Comparison of ENCODE assay signal across 2 cellular contexts in genomic region chr15:40338921-40339620, GRCh38.
A peak's percentile ranks its signal among the peaks of the same experiment; 100 is the strongest.
TF ChIP-seq lines count a peak whose summit lies in the region.

No MANE protein-coding gene starts in this region.

TF ChIP-seq in IMR-90, 13 proteins besides CTCF, POLR2A, EP300 and RAD21:
- peak; percentile 14; the same call in 1 of the 2 replicates for TF ChIP-seq MAFK (IDR thresholded peaks at IDR 0.05; ENCODE audit: low read depth, low read length)
- TF ChIP-seq MXI1 (IDR thresholded peaks at IDR 0.05; ENCODE audit: borderline replicate concordance, low read depth, low read length), result no peak
- TF ChIP-seq FOS (IDR thresholded peaks at IDR 0.05; ENCODE audit: low read depth, low read length), result peak; percentile 60
- peak; percentile 3; the same call in 1 of the 2 replicates for TF ChIP-seq BHLHE40 (IDR thresholded peaks at IDR 0.05; ENCODE audit: low read depth, low read length)
- TF ChIP-seq MAZ (IDR thresholded peaks at IDR 0.05; ENCODE audit: borderline replicate concordance, low read depth, low read length), result peak; percentile 50; the same call in 1 of the 2 replicates
- no peak for TF ChIP-seq RCOR1 (IDR thresholded peaks at IDR 0.05; ENCODE audit: insufficient replicate concordance, low read length)
TF ChIP-seq in IMR-90: peak in this region for 4.

TF ChIP-seq in HepG2, 621 proteins besides CTCF, POLR2A, EP300 and RAD21 (continues in another document):
- TF ChIP-seq PHF5A (CRISPR knock-in tag; IDR thresholded peaks at IDR 0.05; ENCODE audit: low read depth, unreplicated experiment) (no peak), ZKSCAN5 (CRISPR knock-in tag; IDR thresholded peaks at IDR 0.05) (no peak), SAFB2 (CRISPR knock-in tag; IDR thresholded peaks at IDR 0.05; ENCODE audit: borderline replicate concordance, low read depth) (no peak), ZNF260 (CRISPR knock-in tag; IDR thresholded peaks at IDR 0.05; ENCODE audit: borderline replicate concordance, low read depth) (no peak), GRHL1 (CRISPR knock-in tag; conservative IDR thresholded peaks at IDR 0.05) (no peak), ZFP82 (CRISPR knock-in tag; IDR thresholded peaks at IDR 0.05; ENCODE audit: borderline replicate concordance) (no peak), TRAFD1 (CRISPR knock-in tag; IDR thresholded peaks at IDR 0.05; ENCODE audit: borderline replicate concordance) (no peak), ZNF367 (CRISPR knock-in tag; IDR thresholded peaks at IDR 0.05; ENCODE audit: borderline replicate concordance) (no peak), ZNF530 (CRISPR knock-in tag; IDR thresholded peaks at IDR 0.05; ENCODE audit: low read depth) (no peak), AKAP8 (CRISPR knock-in tag; IDR thresholded peaks at IDR 0.05) (no peak), KAT7 (CRISPR knock-in tag; IDR thresholded peaks at IDR 0.05; ENCODE audit: borderline replicate concordance) (no peak), ZNF605 (CRISPR knock-in tag; IDR thresholded peaks at IDR 0.05) (no peak), SAP130 (CRISPR knock-in tag; IDR thresholded peaks at IDR 0.05; ENCODE audit: low read depth) (peak; percentile 32), ZNF574 (CRISPR knock-in tag; IDR thresholded peaks at IDR 0.05) (no peak), STAG1 (CRISPR knock-in tag; IDR thresholded peaks at IDR 0.05) (no peak), MEIS2 (CRISPR knock-in tag; IDR thresholded peaks at IDR 0.05) (no peak), JUN (CRISPR knock-in tag; IDR thresholded peaks at IDR 0.05) (peak; percentile 66; the same call in 1 of the 2 replicates), KAT8 (CRISPR knock-in tag; IDR thresholded peaks at IDR 0.05) (no peak), DZIP1 (CRISPR knock-in tag; IDR thresholded peaks at IDR 0.05) (no peak), ZBTB1 (CRISPR knock-in tag; IDR thresholded peaks at IDR 0.05; ENCODE audit: borderline replicate concordance) (no peak), NFIB (CRISPR knock-in tag; IDR thresholded peaks at IDR 0.05; ENCODE audit: borderline replicate concordance) (no peak), STAT6 (CRISPR knock-in tag; IDR thresholded peaks at IDR 0.05; ENCODE audit: borderline replicate concordance) (no peak), BRF2 (CRISPR knock-in tag; IDR thresholded peaks at IDR 0.05) (no peak), ZNF263 (CRISPR knock-in tag; IDR thresholded peaks at IDR 0.05) (no peak), ZNF781 (CRISPR knock-in tag; IDR thresholded peaks at IDR 0.05; ENCODE audit: borderline replicate concordance, not compliant biosample characterization) (no peak), DRAP1 (CRISPR knock-in tag; IDR thresholded peaks at IDR 0.05) (no peak), RFXANK (CRISPR knock-in tag; IDR thresholded peaks at IDR 0.05) (no peak), ZNF136 (CRISPR knock-in tag; IDR thresholded peaks at IDR 0.05; ENCODE audit: low read depth) (no peak), NR2F2 (IDR thresholded peaks at IDR 0.05; ENCODE audit: borderline replicate concordance, low read depth) (no peak), TEAD3 (CRISPR knock-in tag; optimal IDR thresholded peaks at IDR 0.05; ENCODE audit: borderline replicate concordance) (peak; percentile 81), SOX13 (IDR thresholded peaks at IDR 0.05) (no peak), SOX13 (CRISPR knock-in tag; conservative IDR thresholded peaks at IDR 0.05 in 1 of 2, IDR thresholded peaks at IDR 0.05 in 1 of 2) (0 out of 4 replicates have a peak, but pooled peaks of 1 of the 2 experiments have one; percentile 24), TAF1 (CRISPR knock-in tag; IDR thresholded peaks at IDR 0.05) (peak; percentile 16; the same call in 1 of the 2 replicates), ZNF362 (CRISPR knock-in tag; IDR thresholded peaks at IDR 0.05; ENCODE audit: borderline replicate concordance) (no peak), WIZ (CRISPR knock-in tag; IDR thresholded peaks at IDR 0.05) (no peak), MEIS1 (CRISPR knock-in tag; IDR thresholded peaks at IDR 0.05; ENCODE audit: borderline replicate concordance) (no peak), NFKB2 (CRISPR knock-in tag; IDR thresholded peaks at IDR 0.05; ENCODE audit: borderline replicate concordance) (0 out of 2 replicates have a peak, but pooled peaks have one; percentile 9), ZNF18 (CRISPR knock-in tag; IDR thresholded peaks at IDR 0.05; ENCODE audit: insufficient replicate concordance) (no peak), FOSL2 (CRISPR knock-in tag; IDR thresholded peaks at IDR 0.05) (peak; percentile 79), HNRNPL (IDR thresholded peaks at IDR 0.05; ENCODE audit: low read depth, low read length) (0 out of 2 replicates have a peak, but pooled peaks have one; percentile 64), ZBTB46 (CRISPR knock-in tag; IDR thresholded peaks at IDR 0.05; ENCODE audit: borderline replicate concordance) (no peak), MAFF (IDR thresholded peaks at IDR 0.05; ENCODE audit: low read depth, low read length) (no peak), ZNF225 (CRISPR knock-in tag; IDR thresholded peaks at IDR 0.05) (no peak), ATM (IDR thresholded peaks at IDR 0.05; ENCODE audit: borderline replicate concordance) (no peak)
